2 cellular contexts compared by ENCODE assay signal in the genomic region with DNA sequence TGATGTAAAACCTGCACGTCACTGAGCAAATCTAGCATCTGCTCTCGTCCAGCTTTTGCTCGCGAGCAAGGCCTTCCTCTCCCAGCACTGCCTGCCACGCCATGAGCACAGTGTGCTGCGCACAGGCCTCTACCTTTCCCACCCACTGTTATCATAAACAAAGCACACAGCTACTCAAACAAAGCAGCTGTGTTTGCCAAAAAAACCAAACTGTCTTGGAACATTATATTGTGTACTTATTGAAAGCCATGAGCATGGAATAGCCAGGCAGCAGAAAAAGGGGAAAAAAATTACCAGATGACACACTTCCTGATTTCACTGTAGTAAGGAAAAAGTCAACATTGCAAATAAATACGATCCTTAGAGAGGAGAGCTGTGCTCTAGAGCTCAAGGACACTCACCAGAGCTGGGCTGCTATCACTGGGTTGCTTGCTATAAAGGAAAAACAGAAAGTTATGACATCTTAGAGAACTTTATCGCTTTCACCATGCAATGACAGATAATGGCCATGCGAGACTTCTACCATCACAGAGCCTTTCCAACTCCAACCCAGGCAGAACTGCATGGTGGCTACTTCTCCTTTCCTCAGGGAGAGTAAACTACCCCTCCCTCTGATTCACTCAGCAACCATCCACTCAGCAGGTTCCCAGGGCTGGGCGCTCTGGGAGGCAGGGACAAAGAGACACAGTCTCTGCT.
TF ChIP-seq lines count a peak whose summit lies in the region.

No MANE protein-coding gene starts in this region.

TF ChIP-seq in A549, 52 proteins besides CTCF, POLR2A, EP300 and RAD21 (continued from another document):
- TF ChIP-seq HEYL (CRISPR knock-in tag; IDR thresholded peaks at IDR 0.05) (no peak), MYC (IDR thresholded peaks at IDR 0.05; ENCODE audit: borderline replicate concordance, low read length) (no peak), TFCP2L1 (CRISPR knock-in tag; IDR thresholded peaks at IDR 0.05) (no peak), FOSL2 (IDR thresholded peaks at IDR 0.05) (no peak), FOSL2 (CRISPR knock-in tag; IDR thresholded peaks at IDR 0.05) (peak; percentile 65), JUNB (IDR thresholded peaks at IDR 0.05) (peak; percentile 61; the same call in 1 of the 2 replicates), EHF (CRISPR knock-in tag; IDR thresholded peaks at IDR 0.05) (no peak), ZSCAN20 (CRISPR knock-in tag; IDR thresholded peaks at IDR 0.05) (peak; percentile 70; the same call in 1 of the 2 replicates), JUN (IDR thresholded peaks at IDR 0.05) (0 out of 5 replicates have a peak, but pooled peaks of 1 of the 2 experiments have one; percentile 44), ESRRA (IDR thresholded peaks at IDR 0.05; ENCODE audit: borderline replicate concordance, low read length) (no peak)
- TF ChIP-seq, protein P1, sequence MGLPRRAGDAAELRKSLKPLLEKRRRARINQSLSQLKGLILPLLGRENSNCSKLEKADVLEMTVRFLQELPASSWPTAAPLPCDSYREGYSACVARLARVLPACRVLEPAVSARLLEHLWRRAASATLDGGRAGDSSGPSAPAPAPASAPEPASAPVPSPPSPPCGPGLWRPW (IDR thresholded peaks at IDR 0.05): no peak
- TF ChIP-seq, protein P2, sequence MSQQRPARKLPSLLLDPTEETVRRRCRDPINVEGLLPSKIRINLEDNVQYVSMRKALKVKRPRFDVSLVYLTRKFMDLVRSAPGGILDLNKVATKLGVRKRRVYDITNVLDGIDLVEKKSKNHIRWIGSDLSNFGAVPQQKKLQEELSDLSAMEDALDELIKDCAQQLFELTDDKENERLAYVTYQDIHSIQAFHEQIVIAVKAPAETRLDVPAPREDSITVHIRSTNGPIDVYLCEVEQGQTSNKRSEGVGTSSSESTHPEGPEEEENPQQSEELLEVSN (IDR thresholded peaks at IDR 0.05; ENCODE audit: borderline replicate concordance, low read depth): peak; percentile 65; the same call in 1 of the 2 replicates
- TF ChIP-seq, protein P3, sequence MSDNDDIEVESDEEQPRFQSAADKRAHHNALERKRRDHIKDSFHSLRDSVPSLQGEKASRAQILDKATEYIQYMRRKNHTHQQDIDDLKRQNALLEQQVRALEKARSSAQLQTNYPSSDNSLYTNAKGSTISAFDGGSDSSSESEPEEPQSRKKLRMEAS (IDR thresholded peaks at IDR 0.05): peak; percentile 82

TF ChIP-seq in SK-N-SH, 30 proteins besides CTCF, POLR2A, EP300 and RAD21 (continued from another document):
- TF ChIP-seq, protein P4, sequence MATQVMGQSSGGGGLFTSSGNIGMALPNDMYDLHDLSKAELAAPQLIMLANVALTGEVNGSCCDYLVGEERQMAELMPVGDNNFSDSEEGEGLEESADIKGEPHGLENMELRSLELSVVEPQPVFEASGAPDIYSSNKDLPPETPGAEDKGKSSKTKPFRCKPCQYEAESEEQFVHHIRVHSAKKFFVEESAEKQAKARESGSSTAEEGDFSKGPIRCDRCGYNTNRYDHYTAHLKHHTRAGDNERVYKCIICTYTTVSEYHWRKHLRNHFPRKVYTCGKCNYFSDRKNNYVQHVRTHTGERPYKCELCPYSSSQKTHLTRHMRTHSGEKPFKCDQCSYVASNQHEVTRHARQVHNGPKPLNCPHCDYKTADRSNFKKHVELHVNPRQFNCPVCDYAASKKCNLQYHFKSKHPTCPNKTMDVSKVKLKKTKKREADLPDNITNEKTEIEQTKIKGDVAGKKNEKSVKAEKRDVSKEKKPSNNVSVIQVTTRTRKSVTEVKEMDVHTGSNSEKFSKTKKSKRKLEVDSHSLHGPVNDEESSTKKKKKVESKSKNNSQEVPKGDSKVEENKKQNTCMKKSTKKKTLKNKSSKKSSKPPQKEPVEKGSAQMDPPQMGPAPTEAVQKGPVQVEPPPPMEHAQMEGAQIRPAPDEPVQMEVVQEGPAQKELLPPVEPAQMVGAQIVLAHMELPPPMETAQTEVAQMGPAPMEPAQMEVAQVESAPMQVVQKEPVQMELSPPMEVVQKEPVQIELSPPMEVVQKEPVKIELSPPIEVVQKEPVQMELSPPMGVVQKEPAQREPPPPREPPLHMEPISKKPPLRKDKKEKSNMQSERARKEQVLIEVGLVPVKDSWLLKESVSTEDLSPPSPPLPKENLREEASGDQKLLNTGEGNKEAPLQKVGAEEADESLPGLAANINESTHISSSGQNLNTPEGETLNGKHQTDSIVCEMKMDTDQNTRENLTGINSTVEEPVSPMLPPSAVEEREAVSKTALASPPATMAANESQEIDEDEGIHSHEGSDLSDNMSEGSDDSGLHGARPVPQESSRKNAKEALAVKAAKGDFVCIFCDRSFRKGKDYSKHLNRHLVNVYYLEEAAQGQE (IDR thresholded peaks at IDR 0.05; ENCODE audit: low read depth, low read length): no peak
- TF ChIP-seq RFX5 (IDR thresholded peaks at IDR 0.05; ENCODE audit: low read length) (no peak), TAF1 (IDR thresholded peaks at IDR 0.05; ENCODE audit: borderline replicate concordance, low read depth, low read length) (no peak)
- TF ChIP-seq, protein P3 (IDR thresholded peaks at IDR 0.05; ENCODE audit: low read depth): no peak
- TF ChIP-seq, protein P5, sequence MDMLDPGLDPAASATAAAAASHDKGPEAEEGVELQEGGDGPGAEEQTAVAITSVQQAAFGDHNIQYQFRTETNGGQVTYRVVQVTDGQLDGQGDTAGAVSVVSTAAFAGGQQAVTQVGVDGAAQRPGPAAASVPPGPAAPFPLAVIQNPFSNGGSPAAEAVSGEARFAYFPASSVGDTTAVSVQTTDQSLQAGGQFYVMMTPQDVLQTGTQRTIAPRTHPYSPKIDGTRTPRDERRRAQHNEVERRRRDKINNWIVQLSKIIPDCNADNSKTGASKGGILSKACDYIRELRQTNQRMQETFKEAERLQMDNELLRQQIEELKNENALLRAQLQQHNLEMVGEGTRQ (IDR thresholded peaks at IDR 0.05; ENCODE audit: borderline replicate concordance, low read depth, low read length): no peak
